30 cellular contexts compared by ENCODE assay signal in genomic region chr1:247797518-247797917, GRCh38. TPM values are rescaled to one million over a fixed set of nuclear protein-coding genes. Genes with fewer than 3 reads are reported as not detected.
"Had no signal": no experiment of that assay in that cellular context is flagged by ENCODE, and none has a peak within 500 bp of the region (broad histone marks: within the 10 kb centered on the region; RNA-seq: fewer than 3 reads in every experiment).

No MANE protein-coding gene starts in this region.

- H3K27ac ChIP-seq: stomach, suprapubic skin, testis, thoracic aorta, thyroid gland, tibial artery, tibial nerve, transverse colon, upper lobe of left lung, upper lobe of right lung, uterus, vagina had no signal

- ATAC-seq: stimulated activated effector memory CD8-positive, alpha-beta T cell treated with anti-CD3 and anti-CD28 coated beads, Interleukin-12 subunit alpha, Interleukin-12 subunit beta, amount 100 ng/mL, for 72 hours; stimulated activated memory B cell treated with anti-CD40 and anti-IgM and Interleukin-4, amounts not matched to agents 10 μg/mL and 1 μg/mL and 100 μg/mL, for 72 hours; stimulated activated naive B cell treated with anti-CD40 and anti-IgM and Interleukin-4, amounts not matched to agents 10 μg/mL and 1 μg/mL and 100 μg/mL, for 72 hours; stimulated activated naive CD8-positive, alpha-beta T cell treated with anti-CD3 and anti-CD28 coated beads, Interleukin-15, amount 100 ng/mL, for 72 hours; stimulated activated naive CD8-positive, alpha-beta T cell treated with anti-CD3 and anti-CD28 coated beads, Interleukin-15, Interleukin-2, amounts not matched to agents 100 U/mL and 50 U/mL, for 24 hours; upper lobe of right lung had no signal

- H3K36me3 ChIP-seq: stomach, suprapubic skin, thoracic aorta, thyroid gland, tibial artery, tibial nerve, transverse colon, upper lobe of left lung, upper lobe of right lung, uterus, vagina had no signal

- H3K9me3 ChIP-seq: suprapubic skin, testis, thoracic aorta, thyroid gland, tibial artery, tibial nerve, transverse colon, upper lobe of left lung, upper lobe of right lung, uterus, vagina had no signal

- DNase-seq: stimulated activated CD4-positive, alpha-beta T cell treated with anti-CD3 and anti-CD28 coated beads, Interleukin-2, amount 100 ng/mL, for 48 hours; stimulated activated CD4-positive, alpha-beta T cell treated with anti-CD3 and anti-CD28 coated beads, Interleukin-4, amount 100 ng/mL, for 1 hour; stimulated activated CD4-positive, alpha-beta T cell treated with anti-CD3 and anti-CD28 coated beads, Interleukin-4, amount 100 ng/mL, for 24 hours; stimulated activated CD4-positive, alpha-beta T cell treated with anti-CD3 and anti-CD28 coated beads, Interleukin-4, amount 100 ng/mL, for 4 hours; stimulated activated CD8-positive, alpha-beta memory T cell treated with anti-CD3 and anti-CD28 coated beads, Interleukin-4, amount 100 ng/mL, for 48 hours; stimulated activated naive B cell treated with anti-CD40 and anti-IgM and Interleukin-4, amounts not matched to agents 10 μg/mL and 1 μg/mL and 100 μg/mL, for 72 hours; stimulated activated naive CD4-positive, alpha-beta T cell; stimulated activated naive CD4-positive, alpha-beta T cell treated with Interleukin-2 at 50 U/mL for 16 hours; stimulated activated naive CD8-positive, alpha-beta T cell treated with anti-CD3 and anti-CD28 coated beads, Interleukin-15, amount 100 ng/mL, for 72 hours; stimulated activated naive CD8-positive, alpha-beta T cell treated with anti-CD3 and anti-CD28 coated beads, Interleukin-15, Interleukin-2, amounts not matched to agents 100 U/mL and 50 U/mL, for 24 hours; stomach; substantia nigra; testis; thyroid gland; tibial artery; transverse colon; trophoblast cell; upper lobe of left lung; upper lobe of right lung; uterus had no signal

- H3K4me1 ChIP-seq: stomach, suprapubic skin, testis, thyroid gland, tibial artery, tibial nerve, transverse colon, upper lobe of left lung, upper lobe of right lung, uterus, vagina had no signal

- H3K27me3 ChIP-seq: stomach, suprapubic skin, testis, thyroid gland, tibial artery, tibial nerve, transverse colon, upper lobe of left lung, upper lobe of right lung, uterus, vagina had no signal

- H3K4me3 ChIP-seq: stomach, suprapubic skin, testis, thoracic aorta, thyroid gland, tibial artery, tibial nerve, transverse colon, upper lobe of left lung, upper lobe of right lung, uterus, vagina had no signal

RNA-seq across cellular contexts. Expression of gene OR14A16, which starts 26.4 kb away (rescaled TPM):
- total RNA-seq: stomach, subcutaneous adipose tissue, suprapubic skin, temporal lobe, thoracic aorta, thyroid gland, tibial nerve, transverse colon, upper lobe of left lung, upper lobe of right lung, ureter, urinary bladder, uterus, vagina had no signal

RNA-seq across cellular contexts. Expression of gene OR1C1, which starts 37.2 kb away (rescaled TPM):
- total RNA-seq: stomach, subcutaneous adipose tissue, suprapubic skin, temporal lobe, testis, thoracic aorta, thyroid gland, tibial nerve, transverse colon, upper lobe of left lung, upper lobe of right lung, ureter, urinary bladder, uterus, vagina had no signal

RNA-seq across cellular contexts. Expression of gene OR11L1, which starts 44.2 kb away (rescaled TPM):
- total RNA-seq: stomach, subcutaneous adipose tissue, suprapubic skin, temporal lobe, testis, thoracic aorta, tibial nerve, transverse colon, upper lobe of left lung, upper lobe of right lung, ureter, urinary bladder, uterus, vagina had no signal

RNA-seq across cellular contexts. Expression of gene OR14A2, which starts 49.6 kb away (rescaled TPM):
- total RNA-seq: stomach, subcutaneous adipose tissue, suprapubic skin, temporal lobe, thoracic aorta, thyroid gland, tibial nerve, transverse colon, upper lobe of left lung, upper lobe of right lung, ureter, urinary bladder, uterus, vagina had no signal

RNA-seq across cellular contexts. Expression of gene OR14K1, which starts 59.1 kb away (rescaled TPM):
- total RNA-seq: stomach, subcutaneous adipose tissue, temporal lobe, thoracic aorta, tibial nerve, upper lobe of left lung, upper lobe of right lung, ureter, urinary bladder, uterus had no signal
